Comparison of ENCODE assay signal across 28 cellular contexts in genomic region chr3:103341078-103341477, GRCh38.
"Had no signal": no experiment of that assay in that cellular context is flagged by ENCODE, and none has a peak within 500 bp of the region (broad histone marks: within the 10 kb centered on the region; RNA-seq: fewer than 3 reads in every experiment).

No MANE protein-coding gene starts in this region.

- H3K4me1 ChIP-seq: neural progenitor cell, parathyroid adenoma, psoas muscle, spleen, stomach, suprapubic skin, testis, tibial artery, transverse colon, upper lobe of right lung, uterus had no signal

- H3K4me3 ChIP-seq: neural progenitor cell, ovary, psoas muscle, skin epidermis, smooth muscle cell, spleen, stomach, suprapubic skin, testis, tibial artery, transverse colon, upper lobe of right lung, uterus had no signal

- H3K27me3 ChIP-seq: neural progenitor cell, ovary, spleen, stomach, suprapubic skin, testis, tibial artery, transverse colon, upper lobe of right lung, uterus had no signal

- H3K79me2 ChIP-seq: parathyroid adenoma had no signal

- H2AFZ ChIP-seq: neural progenitor cell, parathyroid adenoma had no signal

- H3K36me3 ChIP-seq: neural progenitor cell, ovary, spleen, stomach, suprapubic skin, tibial artery, transverse colon, upper lobe of right lung, uterus had no signal

- ATAC-seq: naive thymus-derived CD4-positive, alpha-beta T cell; natural killer cell; psoas muscle; right cardiac atrium; sciatic nerve; stimulated activated memory B cell treated with anti-CD40 and anti-IgM and Interleukin-4, amounts not matched to agents 10 μg/mL and 1 μg/mL and 100 μg/mL, for 72 hours; stimulated activated naive CD8-positive, alpha-beta T cell treated with anti-CD3 and anti-CD28 coated beads, Interleukin-15, Interleukin-2, amounts not matched to agents 100 U/mL and 50 U/mL, for 24 hours; upper lobe of right lung had no signal

- H3K9me3 ChIP-seq: ovary, psoas muscle, spleen, stomach, suprapubic skin, testis, tibial artery, transverse colon, upper lobe of right lung, uterus had no signal

- H3K27ac ChIP-seq: neural progenitor cell, ovary, parathyroid adenoma, psoas muscle, skin epidermis, spleen, stomach, suprapubic skin, testis, tibial artery, transverse colon, upper lobe of right lung, uterus had no signal

- DNase-seq: naive thymus-derived CD4-positive, alpha-beta T cell; natural killer cell; occipital lobe; ovary; posterior cingulate gyrus; right cardiac atrium; spleen; stimulated activated CD4-positive, alpha-beta T cell treated with anti-CD3 and anti-CD28 coated beads, Interleukin-12 subunit alpha, Interleukin-12 subunit beta, amount 100 ng/mL, for 4 hours; stimulated activated CD4-positive, alpha-beta T cell treated with anti-CD3 and anti-CD28 coated beads, Interleukin-1b, Interleukin-23, amount 100 ng/mL, for 48 hours; stimulated activated CD4-positive, alpha-beta T cell treated with anti-CD3 and anti-CD28 coated beads, Interleukin-4, amount 100 ng/mL, for 1 hour; stimulated activated CD4-positive, alpha-beta T cell treated with anti-CD3 and anti-CD28 coated beads, Interleukin-4, amount 100 ng/mL, for 4 hours; stimulated activated CD8-positive, alpha-beta memory T cell treated with anti-CD3 and anti-CD28 coated beads, Interleukin-4, amount 100 ng/mL, for 48 hours; stimulated activated naive CD4-positive, alpha-beta T cell; stimulated activated naive CD8-positive, alpha-beta T cell treated with anti-CD3 and anti-CD28 coated beads, Interleukin-15, Interleukin-2, amounts not matched to agents 100 U/mL and 50 U/mL, for 24 hours; stomach; testis; tibial artery; transverse colon; upper lobe of right lung; uterus had no signal

- H3K9ac ChIP-seq: neural progenitor cell, parathyroid adenoma had no signal

- H3K4me2 ChIP-seq: neural progenitor cell, smooth muscle cell had no signal
